8 cellular contexts compared by ENCODE assay signal in the genomic region with DNA sequence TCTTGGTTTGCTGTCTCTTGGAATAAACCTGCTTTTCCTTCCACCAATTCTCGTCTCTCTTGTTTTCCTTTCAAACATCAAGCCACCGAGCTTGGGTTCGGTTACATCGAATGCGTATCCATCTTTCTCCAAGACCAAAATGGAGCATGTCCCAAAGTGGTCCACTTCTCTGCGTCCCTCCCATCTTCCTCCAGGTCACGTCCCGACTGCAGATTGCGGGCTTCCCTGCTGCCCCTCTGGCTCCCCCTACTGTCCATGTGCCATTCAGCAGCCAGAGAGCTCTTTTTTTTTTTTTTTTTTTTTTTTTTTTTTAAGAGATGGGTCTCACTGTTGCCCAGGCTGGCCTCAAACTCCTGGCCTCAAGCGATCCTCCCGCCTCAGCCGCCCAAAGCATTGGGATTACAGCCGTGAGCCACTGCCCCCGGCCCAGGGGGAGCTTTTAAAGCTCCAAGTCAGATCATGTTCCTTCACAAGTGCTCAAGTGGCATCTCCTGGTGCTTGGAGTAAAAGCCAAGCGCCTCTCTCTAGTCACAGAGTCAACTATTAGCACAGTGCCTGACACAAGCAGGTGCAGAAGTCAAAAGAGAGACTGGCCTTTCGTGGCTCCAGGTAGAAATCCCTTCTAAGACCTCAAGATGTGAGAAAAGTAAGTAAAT. TPM values are rescaled to one million over a fixed set of nuclear protein-coding genes. Genes with fewer than 3 reads are reported as not detected.
DNase-seq lines count a peak whose midpoint lies in the region; ATAC-seq and TF ChIP-seq lines count a peak whose summit lies in the region.

No MANE protein-coding gene starts in this region.

- intact Hi-C loops in activated CD4-positive, alpha-beta memory T cell treated with anti-CD3 and anti-CD28 coated beads for 36 hours (cut with micrococcal nuclease), result loop anchor here (1.0 to 2.0 kb wide), 3 partner anchors 27 to 137 kb away; no protein-coding TSS in a partner anchor

- H3K27me3 Mint-ChIP-seq in activated CD4-positive, alpha-beta memory T cell treated with anti-CD3 and anti-CD28 coated beads for 36 hours, result peaks cover 24% of the 10 kb centered on the region

- H3K9me3 Mint-ChIP-seq in activated CD4-positive, alpha-beta memory T cell treated with anti-CD3 and anti-CD28 coated beads for 36 hours, result no peaks in the 10 kb centered on the region

- H3K4me1 Mint-ChIP-seq in activated CD4-positive, alpha-beta memory T cell treated with anti-CD3 and anti-CD28 coated beads for 36 hours (ENCODE audit: low read depth), result peaks cover 8% of the 10 kb centered on the region

- peak; percentile 41 for DNase-seq in A172 (ENCODE audit: low spot score)
- DNase-seq in NCI-H2196 treated with DMSO at 0.1 percent for 48 hours (lab: John Stamatoyannopoulos, UW; ENCODE audit: unreplicated experiment), result peak; percentile 5
- DNase-seq in activated CD4-positive, alpha-beta memory T cell treated with anti-CD3 and anti-CD28 coated beads for 36 hours, result peak; percentile 77
- DNase-seq in ecto neural progenitor cell (ENCODE audit: low spot score), result peak; percentile 83
- peak; percentile 35 for DNase-seq in midbrain (lab: John Stamatoyannopoulos, UW)
- peak; percentile 20 to 31 for DNase-seq in stimulated activated CD8-positive, alpha-beta memory T cell treated with anti-CD3 and anti-CD28 coated beads, Interleukin-7, amount 100 ng/mL, for 4 hours (ENCODE audit: low read depth in 2 of 2)

- H3K27ac Mint-ChIP-seq in activated CD4-positive, alpha-beta memory T cell treated with anti-CD3 and anti-CD28 coated beads for 36 hours, result no peak overlapping the region

- ATAC-seq in GM21717 (IDR thresholded peaks at IDR 0.05; ENCODE audit: unreplicated experiment), result no peak

- H3K36me3 Mint-ChIP-seq in activated CD4-positive, alpha-beta memory T cell treated with anti-CD3 and anti-CD28 coated beads for 36 hours, result no peaks in the 10 kb centered on the region

- H3K4me3 Mint-ChIP-seq in activated CD4-positive, alpha-beta memory T cell treated with anti-CD3 and anti-CD28 coated beads for 36 hours, result no peak overlapping the region

- CTCF ChIA-PET in activated CD4-positive, alpha-beta memory T cell treated with anti-CD3 and anti-CD28 coated beads for 36 hours (lab: Charles Lee), result interaction anchor here (0.5 to 3.6 kb wide), 30 partner anchors 8 to 1480 kb away, joined by 3 to 41 read pairs (median 4); a partner anchor contains a TSS

- POLR2A ChIA-PET in activated CD4-positive, alpha-beta memory T cell treated with anti-CD3 and anti-CD28 coated beads for 36 hours (lab: Charles Lee), result no interaction called here

- TF ChIP-seq CTCF in GM12872 (IDR thresholded peaks at IDR 0.05; ENCODE audit: insufficient read depth, low read depth, low read length), result peak; percentile 90

RNA-seq across cellular contexts. Expression of a gene that starts 10.0 kb away (rescaled TPM):
- total RNA-seq in A172 (2014; rRNA removed; shearing (Covaris generic)), result 0.02 and 0.22 TPM in 2 replicates
- total RNA-seq in activated CD4-positive, alpha-beta memory T cell treated with anti-CD3 and anti-CD28 coated beads for 36 hours, result 1 to 10 TPM; 2.8 to 2.9 TPM

RNA-seq across cellular contexts. Expression of a gene that starts 13.0 kb away (rescaled TPM):
- not detected in 2 replicates for total RNA-seq in A172 (2014; rRNA removed; shearing (Covaris generic))
- total RNA-seq in activated CD4-positive, alpha-beta memory T cell treated with anti-CD3 and anti-CD28 coated beads for 36 hours, result not detected

Comparison
In these comparisons a context has a peak if more than half of its experiments do, and no peak if none do; other contexts are left out.
1. DNase-seq: peak in every context shown above with its lines; median percentile 83 in ecto neural progenitor cell; 77 in activated CD4-positive, alpha-beta memory T cell treated with anti-CD3 and anti-CD28 coated beads for 36 hours; 41 in A172; 35 in midbrain; 26 in stimulated activated CD8-positive, alpha-beta memory T cell treated with anti-CD3 and anti-CD28 coated beads, Interleukin-7, amount 100 ng/mL, for 4 hours; 5 in NCI-H2196 treated with DMSO at 0.1 percent for 48 hours.